ENCODE assay signal across 31 cellular contexts in genomic region chr6:29611426-29611825, GRCh38. TPM values are rescaled to one million over a fixed set of nuclear protein-coding genes. Genes with fewer than 3 reads are reported as not detected.
"Had no signal": no experiment of that assay in that cellular context is flagged by ENCODE, and none has a peak within 500 bp of the region (broad histone marks: within the 10 kb centered on the region; RNA-seq: fewer than 3 reads in every experiment).

No MANE protein-coding gene starts in this region.

- H2AFZ ChIP-seq: neural progenitor cell had no signal

- H3K27ac Mint-ChIP-seq: immature natural killer cell; naive thymus-derived CD8-positive, alpha-beta T cell; nephron; neural progenitor cell; stimulated activated naive B cell treated with anti-CD40 and anti-IgM and Interleukin-4, amounts not matched to agents 10 μg/mL and 1 μg/mL and 100 μg/mL, for 72 hours had no signal

- H3K4me1 ChIP-seq: left lung, lower lobe of right lung, prostate gland, stomach, testis, thyroid gland, transverse colon, upper lobe of left lung, vagina had no signal

- H3K36me3 ChIP-seq: ovary had no signal

- DNase-seq: immature natural killer cell; kidney; left colon; left lung; lower lobe of right lung; mammary epithelial cell; mesendoderm; naive thymus-derived CD8-positive, alpha-beta T cell; ovary; posterior cingulate gyrus; retina; right cardiac atrium; stimulated activated CD4-positive, alpha-beta T cell treated with anti-CD3 and anti-CD28 coated beads, Interleukin-1b, Interleukin-23, amount 100 ng/mL, for 48 hours; stimulated activated CD4-positive, alpha-beta T cell treated with anti-CD3 and anti-CD28 coated beads, Interleukin-4, amount 100 ng/mL, for 1 hour; stimulated activated naive B cell treated with anti-CD40 and anti-IgM and Interleukin-4, amounts not matched to agents 10 μg/mL and 1 μg/mL and 100 μg/mL, for 72 hours; stimulated activated naive CD8-positive, alpha-beta T cell treated with anti-CD3 and anti-CD28 coated beads, Interleukin-15, Interleukin-2, amounts not matched to agents 100 U/mL and 50 U/mL, for 24 hours; stomach; testis; thyroid gland; transverse colon; upper lobe of left lung had no signal

- H3K4me3 Mint-ChIP-seq: immature natural killer cell; naive thymus-derived CD8-positive, alpha-beta T cell; nephron; neural progenitor cell; stimulated activated naive B cell treated with anti-CD40 and anti-IgM and Interleukin-4, amounts not matched to agents 10 μg/mL and 1 μg/mL and 100 μg/mL, for 72 hours had no signal

- H3K4me1 Mint-ChIP-seq: immature natural killer cell; stimulated activated naive B cell treated with anti-CD40 and anti-IgM and Interleukin-4, amounts not matched to agents 10 μg/mL and 1 μg/mL and 100 μg/mL, for 72 hours had no signal

- H3K4me2 ChIP-seq: neural progenitor cell, smooth muscle cell had no signal

- H3K9me3 ChIP-seq: left lung, lower lobe of right lung, ovary, prostate gland, stomach, testis, thyroid gland, transverse colon, upper lobe of left lung, vagina had no signal

- H3K4me3 ChIP-seq: left lung, lower lobe of right lung, neural progenitor cell, ovary, prostate gland, smooth muscle cell, stomach, testis, thyroid gland, transverse colon, upper lobe of left lung, vagina had no signal

- H3K27ac ChIP-seq: left lung, lower lobe of right lung, neural progenitor cell, ovary, prostate gland, stomach, testis, thyroid gland, transverse colon, upper lobe of left lung, vagina had no signal

- H3K9me3 Mint-ChIP-seq: immature natural killer cell; naive thymus-derived CD8-positive, alpha-beta T cell; nephron; neural progenitor cell; stimulated activated naive B cell treated with anti-CD40 and anti-IgM and Interleukin-4, amounts not matched to agents 10 μg/mL and 1 μg/mL and 100 μg/mL, for 72 hours had no signal

- H3K27me3 Mint-ChIP-seq: naive thymus-derived CD8-positive, alpha-beta T cell; stimulated activated naive B cell treated with anti-CD40 and anti-IgM and Interleukin-4, amounts not matched to agents 10 μg/mL and 1 μg/mL and 100 μg/mL, for 72 hours had no signal

- H3K27me3 ChIP-seq: left lung, neural progenitor cell, ovary, stomach, testis, thyroid gland, transverse colon, upper lobe of left lung, vagina had no signal

- H3K9ac ChIP-seq: neural progenitor cell had no signal

RNA-seq across cellular contexts. Expression of gene GABBR1, which starts 21.6 kb away (rescaled TPM):
- polyA plus RNA-seq: immature natural killer cell had no signal

RNA-seq across cellular contexts. Expression of gene OR2H2, which starts 26.5 kb away (rescaled TPM):
- total RNA-seq: kidney; left colon; left lung; liver; lower lobe of right lung; mammary epithelial cell; mucosa of gallbladder; naive thymus-derived CD8-positive, alpha-beta T cell; omental fat pad; ovary; prostate gland; right cardiac atrium; skeletal muscle tissue; smooth muscle cell; stomach; thyroid gland; transverse colon; upper lobe of left lung; urinary bladder; vagina had no signal
- polyA plus RNA-seq: immature natural killer cell; liver; mammary epithelial cell; naive thymus-derived CD8-positive, alpha-beta T cell; ovary; right cardiac atrium; smooth muscle cell; stomach; urinary bladder had no signal

RNA-seq across cellular contexts. Expression of gene MOG, which starts 45.5 kb away (rescaled TPM):
- total RNA-seq: kidney; left colon; left lung; liver; lower lobe of right lung; mammary epithelial cell; mucosa of gallbladder; naive thymus-derived CD8-positive, alpha-beta T cell; omental fat pad; prostate gland; skeletal muscle tissue; smooth muscle cell; stomach; thyroid gland; transverse colon; upper lobe of left lung; urinary bladder; vagina had no signal
- polyA plus RNA-seq: immature natural killer cell; liver; mammary epithelial cell; naive thymus-derived CD8-positive, alpha-beta T cell; smooth muscle cell; stomach; urinary bladder had no signal

RNA-seq across cellular contexts. Expression of gene UBD, which starts 51.9 kb away (rescaled TPM):
- total RNA-seq: mammary epithelial cell; mucosa of gallbladder; naive thymus-derived CD8-positive, alpha-beta T cell; right cardiac atrium; smooth muscle cell; vagina had no signal
- polyA plus RNA-seq: immature natural killer cell; mammary epithelial cell; naive thymus-derived CD8-positive, alpha-beta T cell had no signal
